11 cellular contexts compared by ENCODE assay signal in genomic region chr16:87964049-87964448, GRCh38. TPM values are rescaled to one million over a fixed set of nuclear protein-coding genes. Genes with fewer than 3 reads are reported as not detected.
DNase-seq lines count a peak whose midpoint lies in the region; ATAC-seq, FAIRE-seq and TF ChIP-seq lines count a peak whose summit lies in the region.
"Had no signal": no experiment of that assay in that cellular context is flagged by ENCODE, and none has a peak within 500 bp of the region (broad histone marks: within the 10 kb centered on the region; RNA-seq: fewer than 3 reads in every experiment).

No MANE protein-coding gene starts in this region.

- intact Hi-C loops in activated CD4-positive, alpha-beta T cell treated with anti-CD3 and anti-CD28 coated beads for 36 hours (cut with DNase I, micrococcal nuclease): no loop called here
- intact Hi-C loops in endothelial cell of umbilical vein (cut with micrococcal nuclease) (no loop called here), psoas muscle (cut with DNase I) (no loop called here)

- H3K36me3 ChIP-seq in endothelial cell of umbilical vein (ENCODE audit: control insufficient read depth in 2 of 2, extremely low read depth in 1 of 2, insufficient read depth in 2 of 2, low read length in 2 of 2) (no peaks in the 10 kb centered on the region), psoas muscle (ENCODE audit: insufficient read depth in 1 of 2, low read depth in 1 of 2) (no peaks in the 10 kb centered on the region)

- POLR2A ChIA-PET in activated CD4-positive, alpha-beta T cell treated with anti-CD3 and anti-CD28 coated beads for 36 hours (lab: Charles Lee): interaction anchor here (0.6 to 1.4 kb wide), 3 partner anchors 13 to 567 kb away, joined by 3 to 4 read pairs (median 3); partner anchors contain the start of gene BANP
- POLR2A ChIA-PET in endothelial cell of umbilical vein (lab: Charles Lee): interaction anchor here (1.2 kb wide), 1 partner anchor 13 kb away, joined by 3 read pairs; the partner anchor contains the start of gene BANP

- H3K79me2 ChIP-seq in endothelial cell of umbilical vein (ENCODE audit: control insufficient read depth, insufficient read depth, low read length): peaks cover 63% of the 10 kb centered on the region

- H3K4me1 Mint-ChIP-seq in activated CD4-positive, alpha-beta T cell treated with anti-CD3 and anti-CD28 coated beads for 36 hours: peaks cover 76% of the 10 kb centered on the region
- H3K4me1 Mint-ChIP-seq in T-helper 17 cell: peaks cover 49% of the 10 kb centered on the region

- H2AFZ ChIP-seq in endothelial cell of umbilical vein (ENCODE audit: low read depth, low read length): no peak overlapping the region

- 73 to 80% (median 73%) methylated on average over 10 of the region's 10 CpGs for WGBS in psoas muscle, 3 donors

- no peaks in the 10 kb centered on the region for H3K27me3 Mint-ChIP-seq in activated CD4-positive, alpha-beta T cell treated with anti-CD3 and anti-CD28 coated beads for 36 hours
- H3K27me3 Mint-ChIP-seq in T-helper 17 cell: no peaks in the 10 kb centered on the region

- peak overlapping the region; percentile 94 for H3K27ac ChIP-seq in endothelial cell of umbilical vein (ENCODE audit: insufficient read depth, low read depth, low read length)
- H3K27ac ChIP-seq in psoas muscle: peak overlapping the region; percentile 65
- H3K27ac ChIP-seq: HL-60 had no signal

- no peaks in the 10 kb centered on the region for H4K20me1 ChIP-seq in endothelial cell of umbilical vein (replicated peaks; ENCODE audit: control insufficient read depth, extremely low read depth, insufficient read depth, low read length)

- no peaks in the 10 kb centered on the region for H3K9me3 ChIP-seq in T-helper 17 cell (ENCODE audit: control insufficient read depth, low read length, poor library complexity, severe bottlenecking)
- no peaks in the 10 kb centered on the region for H3K9me3 ChIP-seq in endothelial cell of umbilical vein (replicated peaks; ENCODE audit: control insufficient read depth, insufficient read depth, low read length)
- H3K9me3 ChIP-seq in psoas muscle: no peaks in the 10 kb centered on the region

- peak overlapping the region; percentile 96 for H3K27ac Mint-ChIP-seq in activated CD4-positive, alpha-beta T cell treated with anti-CD3 and anti-CD28 coated beads for 36 hours
- peak overlapping the region; percentile 91 for H3K27ac Mint-ChIP-seq in T-helper 17 cell

- CTCF ChIA-PET in activated CD4-positive, alpha-beta T cell treated with anti-CD3 and anti-CD28 coated beads for 36 hours (lab: Charles Lee): interaction anchor here (0.6 to 3.0 kb wide), 7 partner anchors 8 to 195 kb away, joined by 3 to 8 read pairs (median 3); partner anchors contain the start of gene BANP
- CTCF ChIA-PET in endothelial cell of umbilical vein (lab: Charles Lee): interaction anchor here (1.0 to 1.4 kb wide), 2 partner anchors 13 to 20 kb away, joined by 3 to 5 read pairs; partner anchors contain the start of gene BANP

- peak overlapping the region; percentile 51 for H3K4me3 Mint-ChIP-seq in activated CD4-positive, alpha-beta T cell treated with anti-CD3 and anti-CD28 coated beads for 36 hours
- H3K4me3 Mint-ChIP-seq in T-helper 17 cell: no peak overlapping the region

- peaks cover 15% of the 10 kb centered on the region for H3K36me3 Mint-ChIP-seq in activated CD4-positive, alpha-beta T cell treated with anti-CD3 and anti-CD28 coated beads for 36 hours (ENCODE audit: low read depth)
- H3K36me3 Mint-ChIP-seq in T-helper 17 cell (ENCODE audit: low read depth): no peaks in the 10 kb centered on the region

- H3K4me1 ChIP-seq in endothelial cell of umbilical vein (ENCODE audit: control insufficient read depth, extremely low read depth, insufficient read depth, low read length): peaks cover 32% of the 10 kb centered on the region
- peaks cover 25% of the 10 kb centered on the region for H3K4me1 ChIP-seq in psoas muscle

- H3K9ac ChIP-seq in endothelial cell of umbilical vein (replicated peaks; ENCODE audit: extremely low read depth, insufficient read depth, low read length): peak overlapping the region; percentile 95

- H3K4me3 ChIP-seq in endothelial cell of umbilical vein (replicated peaks in 1 of 3; ENCODE audit: insufficient read depth in 1 of 3, low read depth in 1 of 3, low read length in 3 of 3) (peak overlapping the region in 1 of 3 experiments; percentile 18), psoas muscle (no peak overlapping the region)

- no peak for TF ChIP-seq CTCF in endothelial cell of umbilical vein (IDR thresholded peaks at IDR 0.05; ENCODE audit: extremely low read depth in 1 of 2, insufficient read depth in 1 of 2, low read depth in 1 of 2, low read length in 2 of 2)
- no peak for TF ChIP-seq CTCF in psoas muscle (IDR thresholded peaks at IDR 0.05)

- DNase-seq in activated CD4-positive, alpha-beta T cell treated with anti-CD3 and anti-CD28 coated beads for 36 hours: no peak
- DNase-seq in activated CD4-positive, alpha-beta T cell treated with anti-CD3 and anti-CD28 coated beads, Interleukin-2, amount 50 U/mL, for 48 hours: no peak
- DNase-seq in T-helper 17 cell (no peak), endothelial cell of umbilical vein (ENCODE audit: low read depth, low spot score) (no peak), psoas muscle (no peak), cortex of kidney (lab: John Stamatoyannopoulos, UW) (no peak), NCI-H2196 treated with DMSO at 0.1 percent for 48 hours (lab: John Stamatoyannopoulos, UW; ENCODE audit: unreplicated experiment) (no peak)
- DNase-seq: NCI-H524 treated with DMSO at 0.1 percent for 48 hours had no signal

- peak overlapping the region; percentile 79 for H3K4me2 ChIP-seq in endothelial cell of umbilical vein (ENCODE audit: insufficient read depth, low read length)

- H3K27me3 ChIP-seq in endothelial cell of umbilical vein (ENCODE audit: control insufficient read depth in 2 of 2, insufficient read depth in 2 of 2, low read length in 2 of 2) (no peaks in the 10 kb centered on the region), psoas muscle (ENCODE audit: insufficient read depth in 3 of 3, low read length in 2 of 3) (no peaks in the 10 kb centered on the region)

- no TSS peak for BruUV-seq in endothelial cell of umbilical vein (replicated peaks; lab: Mats Ljungman, UMichigan)

- no peak for FAIRE-seq in endothelial cell of umbilical vein (lab: Jason Lieb, UNC)
- FAIRE-seq: A204.1 had no signal

- TF ChIP-seq POLR2A in endothelial cell of umbilical vein (IDR thresholded peaks at IDR 0.05; ENCODE audit: low read depth, low read length): no peak

- dilution Hi-C loops in endothelial cell of umbilical vein (cut with MboI; ENCODE audit: extremely low pct_ligation_motif_present, low sequenced_read_pairs): no loop called here

- H3K9me1 ChIP-seq in endothelial cell of umbilical vein (replicated peaks; ENCODE audit: control insufficient read depth, extremely low read depth, insufficient read depth, low read length): no peaks in the 10 kb centered on the region

- ATAC-seq in activated CD4-positive, alpha-beta T cell treated with anti-CD3 and anti-CD28 coated beads for 36 hours: no peak
- ATAC-seq in T-helper 17 cell (no peak), psoas muscle (no peak), GM21381 (IDR thresholded peaks at IDR 0.05; ENCODE audit: unreplicated experiment) (no peak)

- no peaks in the 10 kb centered on the region for H3K9me3 Mint-ChIP-seq in activated CD4-positive, alpha-beta T cell treated with anti-CD3 and anti-CD28 coated beads for 36 hours (ENCODE audit: low read depth)

TF ChIP-seq in endothelial cell of umbilical vein, 7 proteins besides CTCF, POLR2A, EP300 and RAD21:
- TF ChIP-seq FOS (IDR thresholded peaks at IDR 0.05; ENCODE audit: borderline replicate concordance, insufficient read depth, low read length): no peak
- TF ChIP-seq MAX (IDR thresholded peaks at IDR 0.05; ENCODE audit: insufficient read depth, insufficient read length): no peak
- TF ChIP-seq JUN (IDR thresholded peaks at IDR 0.05; ENCODE audit: borderline replicate concordance, insufficient read depth, insufficient read length, low read depth): no peak
- no peak for TF ChIP-seq EZH2 (IDR thresholded peaks at IDR 0.05; ENCODE audit: borderline replicate concordance, low read depth, low read length, severe bottlenecking)
- no peak for TF ChIP-seq POLR2AphosphoS5 (IDR thresholded peaks at IDR 0.05; ENCODE audit: insufficient read depth, low read depth, low read length)
- TF ChIP-seq MYC (IDR thresholded peaks at IDR 0.05; ENCODE audit: low read depth, low read length): no peak
- no peak for TF ChIP-seq GATA2 (IDR thresholded peaks at IDR 0.05; ENCODE audit: insufficient read depth, insufficient read length, low read depth, low read length)
TF ChIP-seq in endothelial cell of umbilical vein: peak in this region for 0.

RNA-seq across cellular contexts. Expression of gene BANP, which starts 12.8 kb away (rescaled TPM):
- total RNA-seq in activated CD4-positive, alpha-beta T cell treated with anti-CD3 and anti-CD28 coated beads for 36 hours: 10 to 100 TPM; 35.2 to 36.1 TPM
- total RNA-seq in T-helper 17 cell (10 to 100 TPM; 46.9 to 47.9 TPM), endothelial cell of umbilical vein (33.2 and 33.8 TPM in 2 replicates), psoas muscle (10 to 100 TPM; 11.9 to 15.3 (median 14.7) TPM)
- polyA plus RNA-seq in endothelial cell of umbilical vein (22.4 and 25.2 TPM in 2 replicates), psoas muscle (10 to 100 TPM in 1 of 3 donors, 1 to 10 TPM in 2; 7.7 to 14.2 (median 7.8) TPM)
- polyA plus RNA-seq in endothelial cell of umbilical vein (2011; cell fraction: cytosol; rRNA removed): 16.6 and 19.1 TPM in 2 replicates
- 49.9 and 54.5 TPM in 2 replicates for polyA plus RNA-seq in endothelial cell of umbilical vein (2011; cell fraction: nucleus; rRNA removed)
- polyA plus RNA-seq in endothelial cell of umbilical vein (2012): 13.2 and 13.3 TPM in 2 replicates
- 28.2 and 31.3 TPM in 2 replicates for polyA minus RNA-seq in endothelial cell of umbilical vein
- polyA minus RNA-seq in endothelial cell of umbilical vein (2011; cell fraction: cytosol; rRNA and poly(A)+ RNA removed): 25.3 TPM
- polyA minus RNA-seq in endothelial cell of umbilical vein (2011; cell fraction: nucleus; rRNA and poly(A)+ RNA removed): 34.3 and 44.2 TPM in 2 replicates

RNA-seq across cellular contexts. Expression of gene CA5A, which starts 27.7 kb away (rescaled TPM):
- not detected for total RNA-seq in activated CD4-positive, alpha-beta T cell treated with anti-CD3 and anti-CD28 coated beads for 36 hours
- total RNA-seq in T-helper 17 cell: not detected
- not detected in 2 replicates for total RNA-seq in endothelial cell of umbilical vein
- not detected in 2 replicates for polyA plus RNA-seq in endothelial cell of umbilical vein
- polyA plus RNA-seq in endothelial cell of umbilical vein (2011; cell fraction: cytosol; rRNA removed): not detected in 2 replicates
- polyA plus RNA-seq in endothelial cell of umbilical vein (2011; cell fraction: nucleus; rRNA removed): not detected in 2 replicates
- polyA plus RNA-seq in endothelial cell of umbilical vein (2012): not detected in 2 replicates
- polyA minus RNA-seq in endothelial cell of umbilical vein: not detected in 2 replicates
- not detected for polyA minus RNA-seq in endothelial cell of umbilical vein (2011; cell fraction: cytosol; rRNA and poly(A)+ RNA removed)
- polyA minus RNA-seq in endothelial cell of umbilical vein (2011; cell fraction: nucleus; rRNA and poly(A)+ RNA removed): not detected in 2 replicates
- total RNA-seq in psoas muscle: under 1 TPM in 1 of 4 donors, not detected in 3; 0.12 TPM
- not detected for polyA plus RNA-seq in psoas muscle
